In the genomic region with DNA sequence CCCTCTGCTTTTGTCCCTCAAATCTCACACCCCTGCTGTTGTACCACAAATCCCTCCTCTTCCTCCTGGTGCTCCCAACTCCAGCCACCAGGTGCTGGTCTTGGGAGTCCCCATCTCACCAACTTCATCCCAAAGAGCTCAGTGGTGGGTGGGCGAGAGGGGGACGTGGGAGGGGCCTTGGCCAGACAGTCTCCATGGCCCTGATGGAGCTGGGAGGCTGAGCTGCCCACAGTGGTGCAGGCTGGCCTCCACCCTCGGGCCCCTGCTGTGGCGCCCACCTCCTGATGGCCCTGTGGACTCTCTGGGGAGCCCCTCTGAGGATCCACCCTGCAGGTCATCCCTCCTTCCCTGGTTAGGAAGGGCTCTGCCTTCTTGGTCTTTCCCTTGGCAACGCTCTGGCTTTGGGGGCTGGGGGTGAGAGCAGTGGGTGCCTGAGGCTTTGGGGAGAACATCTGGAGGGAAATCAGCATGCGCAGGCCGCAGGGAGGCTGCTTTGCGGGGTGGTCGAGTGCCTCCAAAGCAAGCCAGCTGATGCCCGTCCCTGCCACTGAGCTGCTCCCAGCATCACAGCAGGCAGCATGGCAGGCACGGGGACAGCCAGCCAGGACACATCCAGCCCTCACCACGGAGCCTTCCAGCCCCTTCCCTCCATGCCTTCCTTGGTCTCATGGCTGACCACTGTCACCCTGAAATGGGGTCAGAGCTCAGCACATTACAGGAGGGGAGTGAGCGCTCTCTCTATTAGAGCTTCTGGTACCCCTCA, we compare ENCODE assay signal across 25 cellular contexts. TPM values are rescaled to one million over a fixed set of nuclear protein-coding genes. Genes with fewer than 3 reads are reported as not detected.
"Had no signal": no experiment of that assay in that cellular context is flagged by ENCODE, and none has a peak within 500 bp of the region (broad histone marks: within the 10 kb centered on the region; RNA-seq: fewer than 3 reads in every experiment).

No MANE protein-coding gene starts in this region.

- ATAC-seq: Panc1, SK-N-SH treated with all-trans-retinoic acid at 6 μM for 48 hours had no signal

- H3K27ac ChIP-seq: RWPE1, SJCRH30 had no signal

- H3K4me3 ChIP-seq: SJCRH30 had no signal

- DNase-seq: KBM-7, MV-4-11, NCI-H1048, NCI-H1105, NCI-H1417, NCI-H1436 treated with DMSO at 0.1 percent for 48 hours, NCI-H1694, NCI-H187 treated with DMSO at 0.1 percent for 48 hours, NCI-H2081, NCI-H2107, NCI-H2171, NCI-H226, NCI-H446, NCI-H510A, NCI-H524 treated with DMSO at 0.1 percent for 48 hours, NCI-H69, NCI-H774, SHP77 treated with DMSO at 0.1 percent for 48 hours, SJCRH30 had no signal

- H3K36me3 ChIP-seq: SJCRH30 had no signal

RNA-seq across cellular contexts. Expression of gene FAM163B, which starts 7.6 kb away (rescaled TPM):
- total RNA-seq: HT-29, LHCN-M2, MCF 10A had no signal

RNA-seq across cellular contexts. Expression of gene DBH, which starts 19.3 kb away (rescaled TPM):
- total RNA-seq: HT-29, LHCN-M2, MCF 10A had no signal
